Comparison of ENCODE assay signal across 8 cellular contexts in genomic region chr5:159412284-159413046, GRCh38.
DNase-seq lines count a peak whose midpoint lies in the region; ATAC-seq and TF ChIP-seq lines count a peak whose summit lies in the region.

No MANE protein-coding gene starts in this region.

- TF ChIP-seq POLR2A in thyroid gland (IDR thresholded peaks at IDR 0.05) = no peak

- no peak overlapping the region for H3K4me3 ChIP-seq in Jurkat, Clone E6-1 (ENCODE audit: low read length)
- no peak overlapping the region for H3K4me3 ChIP-seq in left lung
- H3K4me3 ChIP-seq in thyroid gland (replicated peaks in 1 of 3) = no peak overlapping the region

- no peak overlapping the region for H3K27ac ChIP-seq in left lung
- H3K27ac ChIP-seq in thyroid gland = no peak overlapping the region

- no peaks in the 10 kb centered on the region for H3K27me3 ChIP-seq in left lung
- no peaks in the 10 kb centered on the region for H3K27me3 ChIP-seq in thyroid gland

- peak; percentile 33 for ATAC-seq in left lung

- 70 to 71% methylated on average over 6 of the region's 6 CpGs for WGBS in thyroid gland, 2 donors

- no peaks in the 10 kb centered on the region for H3K9me3 ChIP-seq in left lung
- H3K9me3 ChIP-seq in thyroid gland = no peaks in the 10 kb centered on the region

- no peak for TF ChIP-seq CTCF in left lung (IDR thresholded peaks at IDR 0.05)
- no peak for TF ChIP-seq CTCF in thyroid gland (IDR thresholded peaks at IDR 0.05)

- H3K36me3 ChIP-seq in left lung = no peaks in the 10 kb centered on the region
- no peaks in the 10 kb centered on the region for H3K36me3 ChIP-seq in thyroid gland

- intact Hi-C loops in left lung (cut with DNase I) (no loop called here), thyroid gland (cut with DNase I) (no loop called here)

- H3K4me1 ChIP-seq in left lung (peaks cover 0 to 10% of the 10 kb centered on the region in 2 donors), thyroid gland (no peaks in the 10 kb centered on the region)

- DNase-seq in activated gamma-delta T cell treated with Interleukin-2 at 50 U/mL for 16 hours (peak; percentile 71), activated gamma-delta T cell (lab: John Stamatoyannopoulos, UW) (no peak), left lung (no peak), thyroid gland (peak; percentile 8 to 12), LoVo (ENCODE audit: low spot score) (no peak), AG20443 (ENCODE audit: low spot score) (no peak)
- DNase-seq in Jurkat, Clone E6-1 (ENCODE audit: low read depth, low spot score) = peak; percentile 89
- peak; percentile 38 to 43 for DNase-seq in activated CD8-positive, alpha-beta memory T cell treated with anti-CD3 and anti-CD28 coated beads for 4 hours (ENCODE audit: low read depth in 2 of 2)

Comparison
In these comparisons a context has a peak if more than half of its experiments do, and no peak if none do; other contexts are left out.
1. DNase-seq: peak in activated gamma-delta T cell treated with Interleukin-2 at 50 U/mL for 16 hours (single experiment), Jurkat, Clone E6-1 (single experiment), activated CD8-positive, alpha-beta memory T cell treated with anti-CD3 and anti-CD28 coated beads for 4 hours (2 of 2) and thyroid gland (2 of 2); none in activated gamma-delta T cell (single experiment), left lung (0 of 2), LoVo (single experiment) and AG20443 (single experiment).